ENCODE assay signal across 19 cellular contexts in the genomic region with DNA sequence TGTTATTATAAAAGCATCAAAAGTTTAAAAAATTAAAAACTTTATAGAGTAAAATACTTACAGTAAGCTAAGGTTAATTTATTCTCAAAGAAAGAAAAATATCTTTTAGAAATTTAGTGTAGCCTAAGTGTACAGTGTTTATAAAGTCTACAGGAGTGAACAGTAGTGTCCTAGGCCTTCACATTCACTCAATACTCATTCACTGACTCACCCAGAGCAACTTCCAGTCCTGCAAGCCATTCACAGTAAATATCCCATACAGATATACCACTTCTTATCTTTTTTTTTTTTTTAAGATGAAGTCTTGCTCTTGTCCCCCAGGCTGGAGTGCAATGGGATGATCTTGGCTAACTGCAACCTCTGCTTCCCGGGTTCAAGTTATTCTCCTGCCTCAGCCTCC.
DNase-seq lines count a peak whose midpoint lies in the region; ATAC-seq, FAIRE-seq and TF ChIP-seq lines count a peak whose summit lies in the region.
"Had no signal": no experiment of that assay in that cellular context is flagged by ENCODE, and none has a peak within 500 bp of the region (broad histone marks: within the 10 kb centered on the region; RNA-seq: fewer than 3 reads in every experiment).

No MANE protein-coding gene starts in this region.

- peaks cover 19% of the 10 kb centered on the region; the same call in 1 of the 2 replicates for H3K9me3 ChIP-seq in PC-9 (ENCODE audit: insufficient read depth, low read depth)
- H3K9me3 ChIP-seq: pancreas, suprapubic skin had no signal

- no peaks in the 10 kb centered on the region for H3K79me2 ChIP-seq in PC-9 (ENCODE audit: low read depth)

- no peaks in the 10 kb centered on the region for H4K20me1 ChIP-seq in PC-9 (ENCODE audit: insufficient read depth)

- no peaks in the 10 kb centered on the region for H3K9me3 Mint-ChIP-seq in activated T-cell treated with anti-CD3 and anti-CD28 coated beads, Interleukin-2, amount 50 U/mL, for 4 hours

- H3K4me1 Mint-ChIP-seq in activated T-cell treated with anti-CD3 and anti-CD28 coated beads, Interleukin-2, amount 50 U/mL, for 4 hours (ENCODE audit: low read depth) = peaks cover 3% of the 10 kb centered on the region

- H3F3A ChIP-seq in PC-9 (ENCODE audit: insufficient read depth, low read depth) = peaks cover 4% of the 10 kb centered on the region

- DNase-seq in AG10803 (ENCODE audit: low read depth) (peak; percentile 74), PC-9 (no peak), bronchial epithelial cell (ENCODE audit: low read depth) (peak; percentile 83), iris pigment epithelial cell (ENCODE audit: low read depth) (peak; percentile 93), lower leg skin (ENCODE audit: low spot score in 2 of 2) (no peak), HT-29 (ENCODE audit: low spot score) (no peak), SIG-M5 (lab: John Stamatoyannopoulos, UW) (no peak)
- no peak for DNase-seq in activated T-cell treated with anti-CD3 and anti-CD28 coated beads, Interleukin-2, amount 50 U/mL, for 4 hours
- DNase-seq: activated naive CD4-positive, alpha-beta T cell treated with anti-CD3 and anti-CD28 coated beads, Interleukin-2, amount 50 U/mL, for 16 hours; effector CD4-positive, alpha-beta T cell; MV-4-11; NCI-H2081 treated with DMSO at 0.1 percent for 48 hours; NCI-H524; pancreas had no signal

- no TSS peak for BruUV-seq in PC-9 (replicated peaks; lab: Mats Ljungman, UMichigan)

- no peak for ATAC-seq in activated T-cell treated with anti-CD3 and anti-CD28 coated beads, Interleukin-2, amount 50 U/mL, for 4 hours
- ATAC-seq: gastroesophageal sphincter, HepG2, pancreas had no signal

- H3K4me3 ChIP-seq in AG10803 (ENCODE audit: low read length) (no peak overlapping the region), PC-9 (no peak overlapping the region), bronchial epithelial cell (ENCODE audit: low read depth, low read length) (no peak overlapping the region), lower leg skin (ENCODE audit: low read depth, poor library complexity, severe bottlenecking) (no peak overlapping the region)
- H3K4me3 ChIP-seq: cardiac muscle cell, gastroesophageal sphincter, pancreas, skin epidermis, suprapubic skin had no signal

- TF ChIP-seq CTCF in AG10803 (conservative IDR thresholded peaks at IDR 0.05; ENCODE audit: low read length) (no peak), PC-9 (conservative IDR thresholded peaks at IDR 0.05) (no peak), bronchial epithelial cell (IDR thresholded peaks at IDR 0.05; ENCODE audit: insufficient read depth, low read length, severe bottlenecking) (no peak), lower leg skin (IDR thresholded peaks at IDR 0.05) (no peak)

- no peak for TF ChIP-seq POLR2A in lower leg skin (IDR thresholded peaks at IDR 0.05)

- H2AFZ ChIP-seq in PC-9 = no peak overlapping the region

- peaks cover 19% of the 10 kb centered on the region; the same call in 1 of the 2 replicates for H3K4me1 ChIP-seq in PC-9 (replicated peaks; ENCODE audit: insufficient read depth)
- H3K4me1 ChIP-seq: gastroesophageal sphincter, pancreas, suprapubic skin had no signal

- no peak overlapping the region for H3K4me3 Mint-ChIP-seq in activated T-cell treated with anti-CD3 and anti-CD28 coated beads, Interleukin-2, amount 50 U/mL, for 4 hours

- no peaks in the 10 kb centered on the region for H3K9me2 ChIP-seq in PC-9 (ENCODE audit: insufficient read depth)

- no peaks in the 10 kb centered on the region for H3K36me3 Mint-ChIP-seq in activated T-cell treated with anti-CD3 and anti-CD28 coated beads, Interleukin-2, amount 50 U/mL, for 4 hours (ENCODE audit: insufficient read depth)

- POLR2A ChIA-PET in PC-9 (lab: Charles Lee; ENCODE audit: unreplicated experiment) = no interaction called here

- no peak for FAIRE-seq in bronchial epithelial cell (lab: Jason Lieb, UNC)
- FAIRE-seq: HepG2, pancreas had no signal

- 93 to 100% methylated on average over 1 of the region's 1 CpG for WGBS in lower leg skin, 2 donors

- H3K4me2 ChIP-seq in PC-9 = no peak overlapping the region

- H3K36me3 ChIP-seq in PC-9 (ENCODE audit: low read depth) (no peaks in the 10 kb centered on the region), bronchial epithelial cell (ENCODE audit: control insufficient read depth, insufficient read depth, low read length) (no peaks in the 10 kb centered on the region)
- H3K36me3 ChIP-seq: cardiac muscle cell, gastroesophageal sphincter, pancreas, suprapubic skin had no signal

- CTCF ChIA-PET in PC-9 (lab: Charles Lee) = no interaction called here

- H3K27me3 ChIP-seq in PC-9 (ENCODE audit: insufficient read depth, low read depth) (no peaks in the 10 kb centered on the region), bronchial epithelial cell (ENCODE audit: control insufficient read depth, insufficient read depth, low read length) (no peaks in the 10 kb centered on the region)
- H3K27me3 ChIP-seq: cardiac muscle cell, gastroesophageal sphincter, pancreas, suprapubic skin had no signal

- peak overlapping the region; percentile 35; the same call in 1 of the 2 replicates for H3K27ac ChIP-seq in PC-9
- H3K27ac ChIP-seq: cardiac muscle cell, gastroesophageal sphincter, pancreas, skin epidermis, suprapubic skin had no signal

- intact Hi-C loops in PC-9 (cut with micrococcal nuclease; ENCODE audit: unreplicated experiment) (no loop called here), lower leg skin (cut with DNase I; ENCODE audit: low total_unique reads) (no loop called here)

- H3K27me3 Mint-ChIP-seq in activated T-cell treated with anti-CD3 and anti-CD28 coated beads, Interleukin-2, amount 50 U/mL, for 4 hours (ENCODE audit: low read depth) = no peaks in the 10 kb centered on the region

Comparison
In these comparisons a context has a peak if more than half of its experiments do, and no peak if none do; other contexts are left out.
1. DNase-seq: peak in AG10803 (single experiment), bronchial epithelial cell (single experiment) and iris pigment epithelial cell (single experiment); none in PC-9 (0 of 2), lower leg skin (0 of 2), HT-29 (single experiment), activated T-cell treated with anti-CD3 and anti-CD28 coated beads, Interleukin-2, amount 50 U/mL, for 4 hours (single experiment) and SIG-M5 (single experiment).